In genomic region chr12:84508325-84508861, GRCh38 we compare ENCODE assay signal across 7 cellular contexts.
A peak's percentile ranks its signal among the peaks of the same experiment; 100 is the strongest.
DNase-seq lines count a peak whose midpoint lies in the region; ATAC-seq and TF ChIP-seq lines count a peak whose summit lies in the region.

No MANE protein-coding gene starts in this region.

- H3F3A ChIP-seq in smooth muscle cell (ENCODE audit: low read depth) = no peaks in the 10 kb centered on the region

- no peaks in the 10 kb centered on the region for H4K20me1 ChIP-seq in smooth muscle cell (ENCODE audit: low read depth)

- no peaks in the 10 kb centered on the region for H3K9me3 ChIP-seq in smooth muscle cell (replicated peaks; ENCODE audit: low read depth)

- no peak overlapping the region for H2AFZ ChIP-seq in smooth muscle cell (ENCODE audit: low read depth)

- 52% methylated on average over 3 of the region's 3 CpGs for WGBS in smooth muscle cell (ENCODE audit: low lambda C conversion rate)

- TF ChIP-seq CTCF in smooth muscle cell (IDR thresholded peaks at IDR 0.05; ENCODE audit: borderline replicate concordance, insufficient read depth, poor library complexity, severe bottlenecking) = peak; percentile 26

- H3K79me2 ChIP-seq in smooth muscle cell (ENCODE audit: low read depth) = no peaks in the 10 kb centered on the region

- H3K27me3 ChIP-seq in smooth muscle cell (ENCODE audit: low read depth) = no peaks in the 10 kb centered on the region

- DNase-seq in NCI-H510A treated with DMSO at 0.1 percent for 48 hours (lab: John Stamatoyannopoulos, UW) = peak; percentile 56
- DNase-seq in fibroblast of gingiva (ENCODE audit: low read depth) = peak; percentile 84
- no peak for DNase-seq in smooth muscle cell (lab: John Stamatoyannopoulos, UW; ENCODE audit: unreplicated experiment)
- DNase-seq in activated CD8-positive, alpha-beta memory T cell treated with anti-CD3 and anti-CD28 coated beads, Interleukin-2, amount 50 U/mL, for 48 hours = no peak
- no peak for DNase-seq in hippocampal formation (lab: John Stamatoyannopoulos, UW)

- no peaks in the 10 kb centered on the region for H3K36me3 ChIP-seq in smooth muscle cell (ENCODE audit: low read depth)

- peak overlapping the region; percentile 45 for H3K27ac ChIP-seq in smooth muscle cell (ENCODE audit: low read depth)

- ATAC-seq in GM18861 (IDR thresholded peaks at IDR 0.05; ENCODE audit: unreplicated experiment) (peak; percentile 91), HG02981 (IDR thresholded peaks at IDR 0.05; ENCODE audit: unreplicated experiment) (peak; percentile 88)

- no peak overlapping the region for H3K9ac ChIP-seq in smooth muscle cell (ENCODE audit: low read depth)

- no peak overlapping the region for H3K4me3 ChIP-seq in smooth muscle cell

- H3K4me1 ChIP-seq in smooth muscle cell (ENCODE audit: low read depth) = no peaks in the 10 kb centered on the region

- no peak overlapping the region for H3K4me2 ChIP-seq in smooth muscle cell

Comparison
In these comparisons a context has a peak if more than half of its experiments do, and no peak if none do; other contexts are left out.
1. DNase-seq: peak in NCI-H510A treated with DMSO at 0.1 percent for 48 hours (single experiment) and fibroblast of gingiva (single experiment); none in smooth muscle cell (single experiment), activated CD8-positive, alpha-beta memory T cell treated with anti-CD3 and anti-CD28 coated beads, Interleukin-2, amount 50 U/mL, for 48 hours (single experiment) and hippocampal formation (0 of 2).